Comparison of ENCODE assay signal across 22 cellular contexts in genomic region chr6:132959927-132960326, GRCh38.
"Had no signal": no experiment of that assay in that cellular context is flagged by ENCODE, and none has a peak within 500 bp of the region (broad histone marks: within the 10 kb centered on the region; RNA-seq: fewer than 3 reads in every experiment).

No MANE protein-coding gene starts in this region.

- DNase-seq: activated B cell treated with CpG ODN at 0.5 μM for 24 hours; activated CD4-positive, alpha-beta T cell treated with anti-CD3 and anti-CD28 coated beads for 36 hours; activated CD8-positive, alpha-beta memory T cell treated with anti-CD3 and anti-CD28 coated beads, Interleukin-2, amount 50 U/mL, for 48 hours; activated naive CD4-positive, alpha-beta T cell treated with Interleukin-2 at 50 U/mL for 16 hours; activated T-cell treated with anti-CD3 and anti-CD28 coated beads, Interleukin-2, amount 50 U/mL, for 4 hours; anterior cingulate cortex; body of pancreas; cortex of kidney; heart left ventricle; left ventricle myocardium superior; natural killer cell; spleen; stimulated activated CD4-positive, alpha-beta T cell treated with anti-CD3 and anti-CD28 coated beads, Interleukin-4, amount 100 ng/mL, for 1 hour; stimulated activated naive CD4-positive, alpha-beta T cell; T1000; testis; uterus had no signal

- H3K36me3 Mint-ChIP-seq: mesothelial cell of epicardium, natural killer cell had no signal

- H3K9me3 Mint-ChIP-seq: activated B cell treated with CpG ODN at 0.5 μM for 24 hours; activated T-cell treated with anti-CD3 and anti-CD28 coated beads, Interleukin-2, amount 50 U/mL, for 4 hours; natural killer cell had no signal

- FAIRE-seq: islet of Langerhans had no signal

- H3K27me3 ChIP-seq: body of pancreas, testis, uterus had no signal

- H3K4me3 ChIP-seq: body of pancreas, cardiac muscle cell, heart left ventricle, prostate gland, spleen, testis, uterus had no signal

- H3K4me1 Mint-ChIP-seq: activated B cell treated with CpG ODN at 0.5 μM for 24 hours, natural killer cell had no signal

- H3K27ac ChIP-seq: body of pancreas, cardiac muscle cell, epithelial cell of prostate, heart left ventricle, prostate gland, spleen, testis, uterus had no signal

- H3K4me1 ChIP-seq: prostate gland, spleen, testis, uterus had no signal

- H3K36me3 ChIP-seq: cardiac muscle cell, heart left ventricle, prostate gland, spleen, uterus had no signal

- ATAC-seq: activated CD4-positive, alpha-beta T cell treated with anti-CD3 and anti-CD28 coated beads for 36 hours; activated T-cell treated with anti-CD3 and anti-CD28 coated beads, Interleukin-2, amount 50 U/mL, for 4 hours; body of pancreas; heart left ventricle; left ventricle myocardium superior; natural killer cell had no signal

- H3K4me3 Mint-ChIP-seq: activated B cell treated with CpG ODN at 0.5 μM for 24 hours; activated CD4-positive, alpha-beta T cell treated with anti-CD3 and anti-CD28 coated beads for 36 hours; activated T-cell treated with anti-CD3 and anti-CD28 coated beads, Interleukin-2, amount 50 U/mL, for 4 hours; mesothelial cell of epicardium; natural killer cell had no signal

- H3K27ac Mint-ChIP-seq: activated B cell treated with CpG ODN at 0.5 μM for 24 hours; activated CD4-positive, alpha-beta T cell treated with anti-CD3 and anti-CD28 coated beads for 36 hours; mesothelial cell of epicardium; natural killer cell had no signal

- H3K9me3 ChIP-seq: body of pancreas, heart left ventricle, prostate gland, spleen, testis, uterus had no signal
